In genomic region chr19:13051581-13052165, GRCh38 we compare ENCODE assay signal across 8 cellular contexts. TPM values are rescaled to one million over a fixed set of nuclear protein-coding genes. Genes with fewer than 3 reads are reported as not detected.
A peak's percentile ranks its signal among the peaks of the same experiment; 100 is the strongest.
DNase-seq lines count a peak whose midpoint lies in the region; ATAC-seq, FAIRE-seq and TF ChIP-seq lines count a peak whose summit lies in the region.

No MANE protein-coding gene starts in this region.

- 0 to 3% (median 2%) methylated on average over 22 to 23 of the region's 23 CpGs for WGBS in small intestine, 3 donors

- H3K27ac ChIP-seq in right atrium auricular region (peak overlapping the region; percentile 91 to 97), small intestine (ENCODE audit: low read depth in 1 of 2, low read length in 1 of 2) (peak overlapping the region in 1 of 2 donors; percentile 15)

- no peak overlapping the region for H3K27ac Mint-ChIP-seq in activated T-cell treated with anti-CD3 and anti-CD28 coated beads, Interleukin-2, amount 50 U/mL, for 72 hours

- FAIRE-seq in small intestine (lab: Jason Lieb, UNC), result no peak

- peaks cover 7% of the 10 kb centered on the region for H3K27me3 Mint-ChIP-seq in activated T-cell treated with anti-CD3 and anti-CD28 coated beads, Interleukin-2, amount 50 U/mL, for 72 hours (ENCODE audit: low read depth)

- peaks cover 13% of the 10 kb centered on the region for H3K4me1 Mint-ChIP-seq in activated T-cell treated with anti-CD3 and anti-CD28 coated beads, Interleukin-2, amount 50 U/mL, for 72 hours (ENCODE audit: low read depth)

- ATAC-seq in activated T-cell treated with anti-CD3 and anti-CD28 coated beads, Interleukin-2, amount 50 U/mL, for 72 hours (replicated peaks in 1 of 2), result peak in 1 of 2 donors; percentile 33
- no peak for ATAC-seq in HG03196 (IDR thresholded peaks at IDR 0.05; ENCODE audit: unreplicated experiment)
- ATAC-seq in omental fat pad (ENCODE audit: low FRiP score), result no peak

- H3K4me1 ChIP-seq in right atrium auricular region (peaks cover 0 to 78% of the 10 kb centered on the region in 2 donors), small intestine (ENCODE audit: control insufficient read depth in 2 of 2, insufficient read depth in 1 of 2, low read depth in 1 of 2, low read length in 1 of 2) (peaks cover 2 to 9% of the 10 kb centered on the region in 2 donors)

- no peaks in the 10 kb centered on the region for H3K9me3 Mint-ChIP-seq in activated T-cell treated with anti-CD3 and anti-CD28 coated beads, Interleukin-2, amount 50 U/mL, for 72 hours

- H3K9me3 ChIP-seq in right atrium auricular region (no peaks in the 10 kb centered on the region), small intestine (ENCODE audit: control insufficient read depth, low read depth) (no peaks in the 10 kb centered on the region)

- H3K36me3 ChIP-seq in right atrium auricular region (no peaks in the 10 kb centered on the region), small intestine (ENCODE audit: control insufficient read depth in 2 of 2, insufficient read depth in 2 of 2, low read length in 2 of 2) (no peaks in the 10 kb centered on the region)

- peak overlapping the region; percentile 31 to 79 for H3K4me3 Mint-ChIP-seq in activated T-cell treated with anti-CD3 and anti-CD28 coated beads, Interleukin-2, amount 50 U/mL, for 72 hours

- no peaks in the 10 kb centered on the region for H3K27me3 ChIP-seq in right atrium auricular region
- no peaks in the 10 kb centered on the region for H3K27me3 ChIP-seq in small intestine (ENCODE audit: control insufficient read depth in 2 of 2, insufficient read depth in 2 of 2, low read length in 2 of 2)

- DNase-seq in DMS79 (lab: John Stamatoyannopoulos, UW) (peak; percentile 90), NCI-H1092 (lab: John Stamatoyannopoulos, UW) (peak; percentile 15), right atrium auricular region (ENCODE audit: low spot score) (no peak), small intestine (peak; percentile 80), SKM-1 (lab: John Stamatoyannopoulos, UW; ENCODE audit: unreplicated experiment) (no peak), omental fat pad (ENCODE audit: low spot score) (no peak)
- DNase-seq in activated T-cell treated with anti-CD3 and anti-CD28 coated beads, Interleukin-2, amount 50 U/mL, for 72 hours, result peak; percentile 19 to 24

- TF ChIP-seq CTCF in right atrium auricular region (IDR thresholded peaks at IDR 0.05) (no peak), omental fat pad (IDR thresholded peaks at IDR 0.05) (no peak)

- H3K4me3 ChIP-seq in right atrium auricular region (peak overlapping the region in 1 of 2 donors; percentile 15), small intestine (ENCODE audit: low read depth in 1 of 2, low read length in 2 of 2) (no peak overlapping the region)

- H3K36me3 Mint-ChIP-seq in activated T-cell treated with anti-CD3 and anti-CD28 coated beads, Interleukin-2, amount 50 U/mL, for 72 hours (ENCODE audit: insufficient read depth in 2 of 2), result no peaks in the 10 kb centered on the region

RNA-seq across cellular contexts. Expression of gene LYL1, which starts 51.0 kb away (rescaled TPM):
- 1 to 10 TPM; 4.8 to 6.3 TPM for total RNA-seq in activated T-cell treated with anti-CD3 and anti-CD28 coated beads, Interleukin-2, amount 50 U/mL, for 72 hours
- 10 to 100 TPM; 10.2 to 15.3 TPM for total RNA-seq in right atrium auricular region
- polyA plus RNA-seq in small intestine, result 1 to 10 TPM in 2 of 3 donors, under 1 TPM in 1; 0.67 to 8.9 (median 3.2) TPM
- total RNA-seq in omental fat pad, result 10 to 100 TPM in 3 of 4 donors, 1 to 10 TPM in 1; 5.5 to 29.9 (median 20.5) TPM

RNA-seq across cellular contexts. Expression of gene NFIX, which starts 56.4 kb away (rescaled TPM):
- total RNA-seq in activated T-cell treated with anti-CD3 and anti-CD28 coated beads, Interleukin-2, amount 50 U/mL, for 72 hours, result 1 to 10 TPM; 2.2 to 2.8 TPM
- total RNA-seq in right atrium auricular region (10 to 100 TPM; 56.5 to 69.8 TPM), omental fat pad (10 to 100 TPM; 39.5 to 53.1 (median 43.0) TPM)
- polyA plus RNA-seq in small intestine, result 10 to 100 TPM in 1 of 3 donors, 1 to 10 TPM in 2; 2.9 to 31.4 (median 8.9) TPM

Comparison
In these comparisons a context has a peak if more than half of its experiments do, and no peak if none do; other contexts are left out.
1. DNase-seq: peak in DMS79 (single experiment), NCI-H1092 (single experiment), activated T-cell treated with anti-CD3 and anti-CD28 coated beads, Interleukin-2, amount 50 U/mL, for 72 hours (2 of 2) and small intestine (single experiment); none in right atrium auricular region (single experiment), SKM-1 (single experiment) and omental fat pad (single experiment).
2. RNA of gene NFIX, which starts 56.4 kb away (total RNA-seq): 56.5 to 69.8 TPM in right atrium auricular region and 39.5 to 53.1 TPM in omental fat pad; 2.2 to 2.8 TPM in activated T-cell treated with anti-CD3 and anti-CD28 coated beads, Interleukin-2, amount 50 U/mL, for 72 hours; every median in the first group is over 10 times any median in the second.